Comparison of ENCODE assay signal across 20 cellular contexts in genomic region chr7:13433946-13434345, GRCh38.
"Had no signal": no experiment of that assay in that cellular context is flagged by ENCODE, and none has a peak within 500 bp of the region (broad histone marks: within the 10 kb centered on the region; RNA-seq: fewer than 3 reads in every experiment).

No MANE protein-coding gene starts in this region.

- DNase-seq: NCI-H1092, NCI-H1105 treated with DMSO at 0.1 percent for 48 hours, NCI-H1417 treated with DMSO at 0.1 percent for 48 hours, NCI-H146, NCI-H1694 treated with DMSO at 0.1 percent for 48 hours, NCI-H2029, NCI-H2081 treated with DMSO at 0.1 percent for 48 hours, NCI-H2227 treated with DMSO at 0.1 percent for 48 hours, NCI-H524, NCI-H526 treated with DMSO at 0.1 percent for 48 hours, NCI-H774, PC-3, SHP77 had no signal

- H3K27ac ChIP-seq: HL-60, KMS-11, RWPE1, SK-N-MC had no signal

- H3K4me3 Mint-ChIP-seq: IgD-negative memory B cell had no signal

- H3K9ac ChIP-seq: KMS-11 had no signal

- ATAC-seq: K562, Panc1, PC-3 had no signal

- H3K4me3 ChIP-seq: K562, SK-N-MC had no signal

- H3K27ac Mint-ChIP-seq: IgD-negative memory B cell had no signal

- H3K27me3 Mint-ChIP-seq: IgD-negative memory B cell had no signal

- H3K4me2 ChIP-seq: KMS-11 had no signal

- H3K36me3 Mint-ChIP-seq: IgD-negative memory B cell had no signal

- H3K4me1 Mint-ChIP-seq: IgD-negative memory B cell had no signal
